ENCODE assay signal across 19 cellular contexts in genomic region chr21:8993284-8993942, GRCh38.
DNase-seq lines count a peak whose midpoint lies in the region; ATAC-seq and TF ChIP-seq lines count a peak whose summit lies in the region.
"Had no signal": no experiment of that assay in that cellular context is flagged by ENCODE, and none has a peak within 500 bp of the region (broad histone marks: within the 10 kb centered on the region; RNA-seq: fewer than 3 reads in every experiment).

No MANE protein-coding gene starts in this region.

- peaks cover 0 to 60% (median 0%) of the 10 kb centered on the region in 12 donors for H3K9me3 ChIP-seq in heart left ventricle
- peaks cover 14% of the 10 kb centered on the region for H3K9me3 ChIP-seq in left ventricle myocardium inferior (replicated peaks)
- H3K9me3 ChIP-seq in iPS-20b (ENCODE audit: insufficient read depth, low read depth, low read length), result peaks cover 99% of the 10 kb centered on the region
- H3K9me3 ChIP-seq in aorta (ENCODE audit: control insufficient read depth, low read length), result peaks cover 3% of the 10 kb centered on the region
- no peaks in the 10 kb centered on the region for H3K9me3 ChIP-seq in uterus
- peaks cover 0 to 21% (median 0%) of the 10 kb centered on the region in 4 donors for H3K9me3 ChIP-seq in Peyer's patch

- in situ Hi-C loops in SK-MEL-5 (cut with HindIII; ENCODE audit: low pct_unique_long_range_greater_than_20kb, low sequenced_read_pairs), result no loop called here

- 28 to 37% (median 31%) methylated on average over 3 of the region's 3 CpGs for WGBS in heart left ventricle, 4 donors
- 35 to 37% methylated on average over 3 of the region's 3 CpGs for WGBS in aorta, 2 donors

- ATAC-seq in heart left ventricle (peak; percentile 6 to 26 (median 9)), aorta (ENCODE audit: low FRiP score) (peak; percentile 37), HG03342 (IDR thresholded peaks at IDR 0.05; ENCODE audit: unreplicated experiment) (no peak)
- ATAC-seq: T-cell had no signal

- H3K36me3 ChIP-seq in heart left ventricle (no peaks in the 10 kb centered on the region), left ventricle myocardium inferior (no peaks in the 10 kb centered on the region), iPS-20b (ENCODE audit: insufficient read depth, low read depth, low read length) (no peaks in the 10 kb centered on the region), aorta (ENCODE audit: control insufficient read depth in 1 of 2, insufficient read depth in 2 of 2, low read length in 1 of 2) (no peaks in the 10 kb centered on the region), uterus (no peaks in the 10 kb centered on the region), Peyer's patch (no peaks in the 10 kb centered on the region)

- H3K4me3 ChIP-seq in heart left ventricle, result no peak overlapping the region
- no peak overlapping the region for H3K4me3 ChIP-seq in left ventricle myocardium inferior
- H3K4me3 ChIP-seq in iPS-20b (ENCODE audit: low read length), result peak overlapping the region; percentile 1; the same call in 1 of the 2 replicates
- no peak overlapping the region for H3K4me3 ChIP-seq in aorta (ENCODE audit: low read length in 2 of 2)
- no peak overlapping the region for H3K4me3 ChIP-seq in uterus
- no peak overlapping the region for H3K4me3 ChIP-seq in Peyer's patch
- H3K4me3 ChIP-seq: GM23248 had no signal

- intact Hi-C loops in heart left ventricle (cut with DNase I) (no loop called here), left ventricle myocardium inferior (cut with micrococcal nuclease) (no loop called here), aorta (cut with DNase I) (no loop called here), uterus (cut with DNase I; ENCODE audit: low total_unique reads) (no loop called here)

- H3K27me3 ChIP-seq in heart left ventricle, result peaks cover 0 to 63% (median 39%) of the 10 kb centered on the region in 9 donors
- peaks cover 77% of the 10 kb centered on the region for H3K27me3 ChIP-seq in left ventricle myocardium inferior (ENCODE audit: low read depth)
- H3K27me3 ChIP-seq in iPS-20b (ENCODE audit: insufficient read depth, low read length), result no peaks in the 10 kb centered on the region
- no peaks in the 10 kb centered on the region for H3K27me3 ChIP-seq in aorta (ENCODE audit: control insufficient read depth in 1 of 2, insufficient read depth in 2 of 2, low read length in 1 of 2)
- H3K27me3 ChIP-seq in uterus, result peaks cover 0 to 9% of the 10 kb centered on the region in 2 donors
- H3K27me3 ChIP-seq in Peyer's patch, result no peaks in the 10 kb centered on the region
- H3K27me3 ChIP-seq: foreskin keratinocyte had no signal

- DNase-seq in heart left ventricle (no peak), left ventricle myocardium inferior (no peak), SK-MEL-5 (ENCODE audit: low read depth, low spot score) (peak; percentile 91), aorta (no peak), uterus (no peak), Peyer's patch (no peak)
- DNase-seq: activated CD4-positive, CD25-positive, alpha-beta regulatory T cell; activated effector memory CD4-positive, alpha-beta T cell treated with anti-CD3 and anti-CD28 coated beads, Interleukin-2, amount 50 U/mL, for 16 hours; CD4-positive, alpha-beta memory T cell; foreskin keratinocyte; GM23248; mesenchymal stem cell; NCI-H146; NCI-H524; nephron progenitor cell; retina; T-cell had no signal

- no peak overlapping the region for H3K9ac ChIP-seq in iPS-20b (ENCODE audit: low read depth, low read length)
- H3K9ac ChIP-seq: GM23248 had no signal

- TF ChIP-seq CTCF in heart left ventricle (IDR thresholded peaks at IDR 0.05), result no peak
- no peak for TF ChIP-seq CTCF in left ventricle myocardium inferior (IDR thresholded peaks at IDR 0.05; ENCODE audit: borderline replicate concordance)
- no peak for TF ChIP-seq CTCF in uterus (IDR thresholded peaks at IDR 0.05)
- TF ChIP-seq CTCF in Peyer's patch (IDR thresholded peaks at IDR 0.05), result no peak

- H3K4me1 ChIP-seq in heart left ventricle (peaks cover 0 to 5% (median 0%) of the 10 kb centered on the region in 12 donors), left ventricle myocardium inferior (no peaks in the 10 kb centered on the region), iPS-20b (ENCODE audit: insufficient read depth, low read length) (no peaks in the 10 kb centered on the region), aorta (ENCODE audit: control insufficient read depth in 1 of 2, insufficient read depth in 2 of 2, low read length in 2 of 2) (no peaks in the 10 kb centered on the region), uterus (no peaks in the 10 kb centered on the region), Peyer's patch (no peaks in the 10 kb centered on the region)
- H3K4me1 ChIP-seq: foreskin keratinocyte had no signal

- TF ChIP-seq POLR2A in heart left ventricle (IDR thresholded peaks at IDR 0.05), result no peak
- no peak for TF ChIP-seq POLR2A in uterus (IDR thresholded peaks at IDR 0.05)
- TF ChIP-seq POLR2A in Peyer's patch (IDR thresholded peaks at IDR 0.05), result no peak

- H3K27ac ChIP-seq in heart left ventricle (no peak overlapping the region), left ventricle myocardium inferior (replicated peaks) (no peak overlapping the region), iPS-20b (ENCODE audit: low read length) (no peak overlapping the region), aorta (ENCODE audit: low read depth in 1 of 2, low read length in 2 of 2) (no peak overlapping the region), uterus (no peak overlapping the region), Peyer's patch (no peak overlapping the region)
- H3K27ac ChIP-seq: foreskin keratinocyte, GM23248 had no signal
